13 cellular contexts compared by ENCODE assay signal in the genomic region with DNA sequence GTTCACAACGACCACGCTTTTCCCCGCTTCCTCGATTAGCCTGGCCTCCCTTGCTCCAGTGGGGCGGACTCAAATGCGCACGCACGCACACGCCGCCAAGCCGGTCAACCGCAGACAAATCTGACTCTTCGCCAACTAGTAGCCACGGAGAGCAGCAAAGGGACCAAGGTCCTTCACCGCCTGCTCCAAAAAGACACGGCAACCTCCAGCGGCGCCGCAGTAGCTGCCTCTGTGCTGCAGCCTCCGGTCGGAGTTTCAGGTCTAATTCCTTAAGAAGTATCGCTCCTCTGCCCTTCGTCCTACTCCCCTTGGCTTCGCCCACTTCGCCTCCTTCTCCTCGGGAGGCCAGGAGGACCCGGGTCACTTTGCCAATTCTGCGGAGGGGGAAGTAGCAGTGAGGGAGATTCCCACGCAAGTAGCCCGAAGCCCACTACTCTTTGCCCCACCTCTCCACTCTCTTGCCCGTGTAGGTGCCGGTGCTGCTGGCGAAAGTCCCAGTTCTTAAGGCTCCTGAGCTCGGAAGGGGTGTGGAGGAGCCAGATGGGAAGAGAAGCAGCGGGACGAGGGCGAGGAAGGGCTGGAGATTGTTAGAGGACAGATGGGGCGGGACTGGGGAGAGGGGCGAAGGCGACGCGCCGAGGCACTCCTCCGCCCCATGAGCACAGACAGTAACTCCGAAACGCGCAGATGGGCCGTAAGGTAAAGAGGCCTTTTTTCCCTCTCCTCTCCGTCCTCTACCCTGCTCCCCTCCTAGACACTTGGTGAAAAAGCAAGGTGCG. TPM values are rescaled to one million over a fixed set of nuclear protein-coding genes. Genes with fewer than 3 reads are reported as not detected.
A peak's percentile ranks its signal among the peaks of the same experiment; 100 is the strongest.
DNase-seq lines count a peak whose midpoint lies in the region; ATAC-seq and TF ChIP-seq lines count a peak whose summit lies in the region.
"Had no signal": no experiment of that assay in that cellular context is flagged by ENCODE, and none has a peak within 500 bp of the region (broad histone marks: within the 10 kb centered on the region; RNA-seq: fewer than 3 reads in every experiment).

No MANE protein-coding gene starts in this region.

- ATAC-seq in GM18502 (IDR thresholded peaks at IDR 0.05; ENCODE audit: poor library complexity, unreplicated experiment), result peak; percentile 14
- peak; percentile 78 for ATAC-seq in WTC11
- peak; percentile 21 for ATAC-seq in lower lobe of right lung
- no peak for ATAC-seq in GM21786 (IDR thresholded peaks at IDR 0.05; ENCODE audit: unreplicated experiment)
- ATAC-seq: PC-3 had no signal

- H3K27me3 Mint-ChIP-seq in WTC11 (ENCODE audit: low read depth) (peaks cover 88% of the 10 kb centered on the region), immature natural killer cell (ENCODE audit: low read depth in 3 of 3) (peaks cover 24 to 44% (median 28%) of the 10 kb centered on the region in 3 donors)

- peaks cover 62% of the 10 kb centered on the region for H3K27me3 ChIP-seq in lower lobe of right lung (ENCODE audit: low read depth)

- no peak overlapping the region for H3K27ac ChIP-seq in lower lobe of right lung

- no peaks in the 10 kb centered on the region for H3K9me3 ChIP-seq in lower lobe of right lung

- H3K4me1 Mint-ChIP-seq in WTC11 (peaks cover 12% of the 10 kb centered on the region), immature natural killer cell (peaks cover 3 to 6% of the 10 kb centered on the region in 2 donors)

- H3K27ac Mint-ChIP-seq in WTC11 (no peak overlapping the region), immature natural killer cell (no peak overlapping the region)

- H3K36me3 Mint-ChIP-seq in WTC11 (no peaks in the 10 kb centered on the region), immature natural killer cell (peaks cover 0 to 3% (median 0%) of the 10 kb centered on the region in 3 donors)

- H3K36me3 ChIP-seq in lower lobe of right lung, result no peaks in the 10 kb centered on the region

- H3K4me3 Mint-ChIP-seq in WTC11, result peak overlapping the region; percentile 80
- peak overlapping the region in 2 of 5 donors; percentile 27 to 61 for H3K4me3 Mint-ChIP-seq in immature natural killer cell

- H3K4me1 ChIP-seq in lower lobe of right lung, result no peaks in the 10 kb centered on the region

- no peaks in the 10 kb centered on the region for H3K9me3 Mint-ChIP-seq in WTC11
- peaks cover 0 to 47% (median 9%) of the 10 kb centered on the region in 6 donors for H3K9me3 Mint-ChIP-seq in immature natural killer cell

- CTCF ChIA-PET in WTC11 (lab: Charles Lee), result no interaction called here

- no peak overlapping the region for H3K4me3 ChIP-seq in lower lobe of right lung

- TF ChIP-seq CTCF in WTC11 (IDR thresholded peaks at IDR 0.05), result no peak
- TF ChIP-seq CTCF in lower lobe of right lung (IDR thresholded peaks at IDR 0.05), result no peak

- DNase-seq in D341Med (ENCODE audit: low spot score), result peak; percentile 72
- DNase-seq in WTC11 (ENCODE audit: low spot score), result peak; percentile 50
- DNase-seq in lower lobe of right lung, result no peak
- DNase-seq in HCEC 1CT, result no peak
- DNase-seq in immature natural killer cell, result no peak
- no peak for DNase-seq in NCI-H1694 treated with DMSO at 0.1 percent for 48 hours (lab: John Stamatoyannopoulos, UW)
- DNase-seq: DND-41, NCI-H1048, PC-3 had no signal

- POLR2A ChIA-PET in WTC11 (lab: Charles Lee), result no interaction called here

- intact Hi-C loops in lower lobe of right lung (cut with DNase I), result no loop called here

TF ChIP-seq in WTC11, 78 proteins besides CTCF, POLR2A, EP300 and RAD21:
- TF ChIP-seq AR (CRISPR knock-in tag; IDR thresholded peaks at IDR 0.05) (no peak), IRF1 (CRISPR knock-in tag; IDR thresholded peaks at IDR 0.05) (no peak), CREB1 (CRISPR knock-in tag; IDR thresholded peaks at IDR 0.05) (no peak)

RNA-seq across cellular contexts. Expression of gene AKAIN1, which starts 0.6 kb away (rescaled TPM):
- total RNA-seq in WTC11 (2021), result not detected in 3 replicates
- total RNA-seq in lower lobe of right lung, result not detected
- not detected for polyA plus RNA-seq in immature natural killer cell
- total RNA-seq: dermis microvascular lymphatic vessel endothelial cell, glomerular endothelial cell, PC-3 had no signal

Comparison
In these comparisons a context has a peak if more than half of its experiments do, and no peak if none do; other contexts are left out.
1. DNase-seq: peak in D341Med (single experiment) and WTC11 (single experiment); none in lower lobe of right lung (single experiment), HCEC 1CT (single experiment), immature natural killer cell (0 of 3) and NCI-H1694 treated with DMSO at 0.1 percent for 48 hours (single experiment).